ENCODE assay signal across 8 cellular contexts in the genomic region with DNA sequence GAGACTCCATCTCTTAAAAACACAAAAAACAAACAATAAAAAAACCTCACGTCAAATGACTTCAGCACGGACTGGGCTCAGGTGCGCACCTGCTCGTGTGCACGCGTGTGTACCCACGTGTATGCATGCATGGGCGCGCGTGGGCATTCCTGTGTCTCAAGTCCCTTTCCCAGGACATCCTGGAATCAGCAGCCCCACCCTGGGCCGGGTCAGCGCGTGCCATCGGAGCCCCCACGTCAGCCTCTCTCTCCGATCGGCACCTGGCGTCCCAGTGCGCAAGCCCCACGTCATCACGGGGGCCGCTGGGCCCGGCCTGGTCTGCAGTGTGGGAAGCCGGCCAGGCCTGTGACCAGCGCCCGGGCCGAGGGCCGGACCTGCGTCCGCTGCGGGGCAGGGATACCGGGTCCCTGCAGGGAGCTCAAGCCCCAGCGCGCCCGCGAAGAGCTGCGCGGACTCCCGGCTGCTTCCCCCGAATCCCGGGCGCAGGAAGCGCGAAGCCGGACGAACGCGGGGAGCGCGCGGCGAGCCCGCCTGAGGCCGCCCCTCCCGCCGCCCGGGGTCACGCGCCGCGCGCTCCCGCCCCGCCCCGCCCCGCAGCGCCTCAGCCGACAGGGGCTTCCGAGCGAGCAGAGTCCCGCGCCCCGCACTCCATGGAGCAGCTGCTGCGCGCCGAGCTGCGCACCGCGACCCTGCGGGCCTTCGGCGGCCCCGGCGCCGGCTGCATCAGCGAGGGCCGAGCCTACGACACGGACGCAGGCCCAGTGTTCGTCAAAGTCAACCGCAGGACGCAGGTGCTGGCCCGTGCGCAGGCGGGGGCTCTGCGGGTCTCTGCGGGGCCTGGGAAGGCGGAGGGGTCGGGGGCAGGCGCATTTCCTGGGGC. TPM values are rescaled to one million over a fixed set of nuclear protein-coding genes. Genes with fewer than 3 reads are reported as not detected.
DNase-seq lines count a peak whose midpoint lies in the region; ATAC-seq and TF ChIP-seq lines count a peak whose summit lies in the region.

Gene FN3K (plus strand): TSS at position 629 of the 880 bp plus-strand sequence. CDS start 22 bp downstream, at position 651.

- no peaks in the 10 kb centered on the region for H3K27me3 ChIP-seq in adrenal gland
- H3K27me3 ChIP-seq in neural progenitor cell, result peaks cover 6% of the 10 kb centered on the region

- 3 to 47% (median 8%) methylated on average over 11 to 100 of the region's 101 CpGs for WGBS in adrenal gland, 4 donors

- TF ChIP-seq CTCF in adrenal gland (IDR thresholded peaks at IDR 0.05) (no peak), neural progenitor cell (IDR thresholded peaks at IDR 0.05) (no peak)

- H3K27ac Mint-ChIP-seq in neural progenitor cell, result no peak within 1 kb of the TSS

- peak within 1 kb of the TSS; percentile 48 for H3K9ac ChIP-seq in neural progenitor cell

- H3K36me3 Mint-ChIP-seq in neural progenitor cell, result peaks cover 25% of the 10 kb centered on the region

- ATAC-seq in Right ventricle myocardium superior (ENCODE audit: poor library complexity) (peak; percentile 77), HG03432 (IDR thresholded peaks at IDR 0.05; ENCODE audit: unreplicated experiment) (no peak)

- peaks cover 12% of the 10 kb centered on the region for H3K27me3 Mint-ChIP-seq in neural progenitor cell (ENCODE audit: insufficient read depth, low read depth)

- peak; percentile 75 to 86 for TF ChIP-seq POLR2A in adrenal gland (IDR thresholded peaks at IDR 0.05)

- H3K79me2 ChIP-seq in neural progenitor cell (ENCODE audit: low read depth), result no peaks in the 10 kb centered on the region

- H2AFZ ChIP-seq in neural progenitor cell (replicated peaks), result peak within 1 kb of the TSS; percentile 96

- peak within 1 kb of the TSS; percentile 96 for H3K4me2 ChIP-seq in neural progenitor cell

- DNase-seq in NCI-H2081 (lab: John Stamatoyannopoulos, UW) (peak; percentile 72 to 81), NCI-H2081 treated with DMSO at 0.1 percent for 48 hours (lab: John Stamatoyannopoulos, UW) (no peak), NCI-H748 (lab: John Stamatoyannopoulos, UW; ENCODE audit: unreplicated experiment) (peak; percentile 84), adrenal gland (peak; percentile 76 to 90 (median 85)), Right ventricle myocardium superior (peak; percentile 73), neural progenitor cell (ENCODE audit: low spot score) (peak; percentile 91), GF-D8 (lab: John Stamatoyannopoulos, UW) (no peak)

- peaks cover 8% of the 10 kb centered on the region for H3F3A ChIP-seq in neural progenitor cell (ENCODE audit: low read depth)

- intact Hi-C loops in adrenal gland (cut with DNase I), result no loop called here
- intact Hi-C loops in Right ventricle myocardium superior (cut with DNase I), result no loop called here

- H3K27ac ChIP-seq in adrenal gland (peak within 1 kb of the TSS; percentile 60 to 93 (median 89)), neural progenitor cell (no peak within 1 kb of the TSS)

- peak within 1 kb of the TSS; percentile 85 for H3K4me3 Mint-ChIP-seq in neural progenitor cell

- H3K9me3 ChIP-seq in adrenal gland (replicated peaks in 1 of 3), result no peaks in the 10 kb centered on the region
- no peaks in the 10 kb centered on the region for H3K9me3 ChIP-seq in neural progenitor cell (ENCODE audit: low read depth)

- H3K4me1 Mint-ChIP-seq in neural progenitor cell, result peaks cover 5% of the 10 kb centered on the region

- H3K4me3 ChIP-seq in adrenal gland (peak within 1 kb of the TSS in 3 of 4 donors; percentile 49 to 71 (median 67)), neural progenitor cell (peak within 1 kb of the TSS; percentile 82)

- H4K20me1 ChIP-seq in neural progenitor cell (ENCODE audit: low read depth), result no peaks in the 10 kb centered on the region

- H3K36me3 ChIP-seq in adrenal gland (replicated peaks in 1 of 2) (peaks cover 0 to 12% of the 10 kb centered on the region in 2 donors), neural progenitor cell (no peaks in the 10 kb centered on the region)

- peaks cover 13% of the 10 kb centered on the region for H3K9me3 Mint-ChIP-seq in neural progenitor cell

- H3K4me1 ChIP-seq in adrenal gland (replicated peaks in 1 of 2), result peaks cover 20 to 26% of the 10 kb centered on the region in 2 donors
- H3K4me1 ChIP-seq in neural progenitor cell, result no peaks in the 10 kb centered on the region

RNA-seq across cellular contexts. Expression of gene FN3K, which starts in this region (rescaled TPM):
- 100 to 1,000 TPM in 1 of 8 donors, 10 to 100 TPM in 7; 16.0 to 136 (median 66.9) TPM for total RNA-seq in adrenal gland
- polyA plus RNA-seq in adrenal gland, result 10 to 100 TPM; 32.8 to 43.0 (median 38.7) TPM
- total RNA-seq in Right ventricle myocardium superior, result 80.2 TPM
- total RNA-seq in neural progenitor cell (ENCODE audit: low replicate concordance), result 3.3 and 4.0 TPM in 2 replicates

Comparison
In these comparisons a context has a peak if more than half of its experiments do, and no peak if none do; other contexts are left out.
1. DNase-seq: peak in NCI-H2081 (2 of 2), NCI-H748 (single experiment), adrenal gland (7 of 7), Right ventricle myocardium superior (single experiment) and neural progenitor cell (single experiment); none in NCI-H2081 treated with DMSO at 0.1 percent for 48 hours (single experiment) and GF-D8 (single experiment).